26 cellular contexts compared by ENCODE assay signal in genomic region chr7:136605532-136606329, GRCh38.
"Had no signal": no experiment of that assay in that cellular context is flagged by ENCODE, and none has a peak within 500 bp of the region (broad histone marks: within the 10 kb centered on the region; RNA-seq: fewer than 3 reads in every experiment).

No MANE protein-coding gene starts in this region.

- H3K27me3 ChIP-seq: neural progenitor cell, ovary, spleen, stomach, thyroid gland, tibial nerve, upper lobe of left lung, vagina had no signal

- FAIRE-seq: urothelium cell line had no signal

- H3K36me3 ChIP-seq: neural progenitor cell, ovary, spleen, stomach, thoracic aorta, thyroid gland, tibial nerve, upper lobe of left lung, vagina had no signal

- H3K9ac ChIP-seq: neural progenitor cell, parathyroid adenoma had no signal

- H3K27ac ChIP-seq: neural progenitor cell, ovary, parathyroid adenoma, psoas muscle, skin epidermis, spleen, stomach, thoracic aorta, thyroid gland, tibial nerve, upper lobe of left lung, vagina had no signal

- H2AFZ ChIP-seq: neural progenitor cell, parathyroid adenoma had no signal

- H3K9me3 ChIP-seq: ovary, thoracic aorta, thyroid gland, vagina had no signal

- DNase-seq: natural killer cell; occipital lobe; ovary; posterior cingulate gyrus; psoas muscle; right cardiac atrium; spleen; stimulated activated CD4-positive, alpha-beta T cell treated with anti-CD3 and anti-CD28 coated beads, Interleukin-12 subunit alpha, Interleukin-12 subunit beta, amount 100 ng/mL, for 4 hours; stimulated activated CD4-positive, alpha-beta T cell treated with anti-CD3 and anti-CD28 coated beads, Interleukin-1b, Interleukin-23, amount 100 ng/mL, for 48 hours; stimulated activated CD4-positive, alpha-beta T cell treated with anti-CD3 and anti-CD28 coated beads, Interleukin-4, amount 100 ng/mL, for 24 hours; stimulated activated naive B cell treated with anti-CD40 and anti-IgM and Interleukin-4, amounts not matched to agents 10 μg/mL and 1 μg/mL and 100 μg/mL, for 72 hours; stimulated activated naive CD4-positive, alpha-beta T cell treated with Interleukin-2 at 50 U/mL for 16 hours; stomach; thyroid gland; trophoblast cell; upper lobe of left lung had no signal

- ATAC-seq: natural killer cell; psoas muscle; right cardiac atrium; sciatic nerve; stimulated activated effector memory CD8-positive, alpha-beta T cell treated with anti-CD3 and anti-CD28 coated beads, Interleukin-12 subunit alpha, Interleukin-12 subunit beta, amount 100 ng/mL, for 72 hours; stimulated activated naive B cell treated with anti-CD40 and anti-IgM and Interleukin-4, amounts not matched to agents 10 μg/mL and 1 μg/mL and 100 μg/mL, for 72 hours had no signal

- H3K4me2 ChIP-seq: neural progenitor cell, smooth muscle cell had no signal

- H3K79me2 ChIP-seq: parathyroid adenoma had no signal

- H3K4me1 ChIP-seq: neural progenitor cell, parathyroid adenoma, psoas muscle, spleen, stomach, thyroid gland, tibial nerve, upper lobe of left lung, vagina had no signal

- H3K4me3 ChIP-seq: neural progenitor cell, ovary, psoas muscle, skin epidermis, smooth muscle cell, spleen, stomach, thoracic aorta, thyroid gland, tibial nerve, upper lobe of left lung, vagina had no signal
